In the genomic region with DNA sequence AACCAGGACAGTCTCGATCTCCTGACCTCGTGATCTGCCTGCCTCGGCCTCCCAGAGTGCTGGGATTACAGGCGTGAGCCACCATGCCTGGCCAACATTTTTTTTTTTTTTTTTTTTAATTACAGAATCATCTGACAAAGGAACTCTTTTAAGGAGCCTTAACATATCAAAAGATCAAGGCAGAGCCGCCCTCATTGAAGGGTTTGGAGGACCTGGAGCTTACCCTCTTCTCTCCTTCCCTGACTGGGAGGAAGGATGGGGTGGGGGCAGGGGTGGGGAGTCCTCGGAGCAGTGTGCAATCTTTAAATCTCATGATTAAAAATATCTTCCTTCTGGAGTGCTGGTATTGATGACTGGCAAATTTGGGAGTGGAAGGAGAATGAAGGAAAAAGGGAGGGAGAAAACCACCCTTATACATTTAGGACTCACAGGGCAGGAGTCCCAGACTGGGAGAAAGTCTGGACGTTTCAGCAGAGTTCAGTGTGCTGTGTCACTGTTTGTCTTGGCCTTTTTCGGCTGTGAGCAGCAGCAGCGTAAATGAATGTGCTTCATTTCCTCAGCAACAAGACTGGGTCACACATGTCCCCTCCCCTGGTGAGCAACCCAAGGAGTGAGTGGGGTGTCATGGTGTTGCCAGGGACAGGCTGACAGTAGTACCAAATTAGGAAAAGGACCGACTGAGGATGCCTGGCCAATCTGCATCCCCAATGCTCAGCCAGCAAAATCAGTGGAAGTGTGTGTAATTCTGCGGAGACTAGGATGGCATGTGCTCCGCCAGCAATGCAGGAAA, we compare ENCODE assay signal across 13 cellular contexts.
A peak's percentile ranks its signal among the peaks of the same experiment; 100 is the strongest.
DNase-seq lines count a peak whose midpoint lies in the region; FAIRE-seq and TF ChIP-seq lines count a peak whose summit lies in the region.
"Had no signal": no experiment of that assay in that cellular context is flagged by ENCODE, and none has a peak within 500 bp of the region (broad histone marks: within the 10 kb centered on the region; RNA-seq: fewer than 3 reads in every experiment).

No MANE protein-coding gene starts in this region.

- H3K27me3 ChIP-seq in astrocyte (ENCODE audit: insufficient read depth, low read length) (no peaks in the 10 kb centered on the region), right atrium auricular region (no peaks in the 10 kb centered on the region), stomach smooth muscle (ENCODE audit: control insufficient read depth in 1 of 2, insufficient read depth in 2 of 2, low read length in 2 of 2) (no peaks in the 10 kb centered on the region), endodermal cell (ENCODE audit: control insufficient read depth, insufficient read depth, low read length, poor library complexity, severe bottlenecking) (no peaks in the 10 kb centered on the region)

- no peak overlapping the region for H3K27ac Mint-ChIP-seq in astrocyte (ENCODE audit: unreplicated experiment)
- no peak overlapping the region for H3K27ac Mint-ChIP-seq in endodermal cell
- H3K27ac Mint-ChIP-seq: activated CD4-positive, alpha-beta T cell treated with anti-CD3 and anti-CD28 coated beads for 36 hours; activated T-helper 1 cell treated with anti-CD3 and anti-CD28 coated beads, Interleukin-12 subunit alpha, Interleukin-12 subunit beta, Interleukin-2, Interleukin-4 antibody, amounts not matched to agents 30 ng/mL and 10 ng/mL and 1 ng/mL, durations not matched to agents 14 hours and 24 hours and 36 hours; memory B cell had no signal

- H3K4me3 ChIP-seq in astrocyte (ENCODE audit: insufficient read depth, low read depth, low read length) (no peak overlapping the region), right atrium auricular region (no peak overlapping the region), stomach smooth muscle (ENCODE audit: low read length in 2 of 2) (peak overlapping the region in 1 of 2 donors; percentile 47), endodermal cell (ENCODE audit: low read length) (no peak overlapping the region)

- H3K4me1 Mint-ChIP-seq in astrocyte (ENCODE audit: low read depth, unreplicated experiment) (peaks cover 16% of the 10 kb centered on the region), endodermal cell (peaks cover 11% of the 10 kb centered on the region)
- H3K4me1 Mint-ChIP-seq: activated CD4-positive, alpha-beta T cell treated with anti-CD3 and anti-CD28 coated beads for 36 hours; memory B cell had no signal

- H4K20me1 ChIP-seq in astrocyte (ENCODE audit: insufficient read depth, low read length), result no peaks in the 10 kb centered on the region

- TF ChIP-seq CTCF in astrocyte (IDR thresholded peaks at IDR 0.05; ENCODE audit: insufficient read depth, low read depth, low read length) (no peak), right atrium auricular region (IDR thresholded peaks at IDR 0.05) (no peak), endodermal cell (conservative IDR thresholded peaks at IDR 0.05) (no peak)

- H3K36me3 Mint-ChIP-seq in astrocyte (ENCODE audit: low read depth, unreplicated experiment) (no peaks in the 10 kb centered on the region), endodermal cell (ENCODE audit: low read depth) (no peaks in the 10 kb centered on the region)
- H3K36me3 Mint-ChIP-seq: memory B cell had no signal

- H3K4me1 ChIP-seq in astrocyte (ENCODE audit: insufficient read depth, low read length), result peaks cover 16% of the 10 kb centered on the region
- no peaks in the 10 kb centered on the region for H3K4me1 ChIP-seq in right atrium auricular region
- peaks cover 19% of the 10 kb centered on the region for H3K4me1 ChIP-seq in stomach smooth muscle (ENCODE audit: control insufficient read depth, insufficient read depth, low read length)
- H3K4me1 ChIP-seq in endodermal cell (ENCODE audit: control insufficient read depth, insufficient read depth, low read length), result no peaks in the 10 kb centered on the region

- H3K27me3 Mint-ChIP-seq in astrocyte (ENCODE audit: low read depth, unreplicated experiment) (peaks cover 3% of the 10 kb centered on the region), endodermal cell (ENCODE audit: insufficient read depth) (no peaks in the 10 kb centered on the region)
- H3K27me3 Mint-ChIP-seq: activated CD4-positive, alpha-beta T cell treated with anti-CD3 and anti-CD28 coated beads for 36 hours; memory B cell had no signal

- peak overlapping the region; percentile 84 for H2AFZ ChIP-seq in astrocyte (ENCODE audit: low read depth, low read length)

- H3K9ac ChIP-seq in astrocyte (ENCODE audit: low read length) (peak overlapping the region; percentile 49), stomach smooth muscle (ENCODE audit: low read length in 2 of 2) (peak overlapping the region; percentile 51 to 65), endodermal cell (ENCODE audit: extremely low read depth, low read length, poor library complexity, severe bottlenecking) (no peak overlapping the region)

- 84 to 93% methylated on average over 3 to 11 of the region's 12 CpGs for WGBS in endodermal cell (ENCODE audit: insufficient coverage in 1 of 2, insufficient read length in 1 of 2), 2 experiments

- H3K9me3 ChIP-seq in astrocyte (ENCODE audit: insufficient read depth, low read depth, low read length) (no peaks in the 10 kb centered on the region), right atrium auricular region (no peaks in the 10 kb centered on the region), stomach smooth muscle (ENCODE audit: control insufficient read depth in 2 of 2, low read length in 2 of 2) (no peaks in the 10 kb centered on the region), endodermal cell (ENCODE audit: control insufficient read depth, low read length) (no peaks in the 10 kb centered on the region)

- DNase-seq in ELF-1 (ENCODE audit: low read depth, low spot score), result peak; percentile 23
- peak; percentile 90 for DNase-seq in astrocyte (ENCODE audit: low read depth)
- peak; percentile 84 for DNase-seq in right atrium auricular region (ENCODE audit: low spot score)
- DNase-seq in OCI-M1 (lab: John Stamatoyannopoulos, UW), result no peak
- no peak for DNase-seq in endodermal cell
- no peak for DNase-seq in activated effector memory CD4-positive, alpha-beta T cell treated with Interleukin-2 at 50 U/mL for 16 hours
- no peak for DNase-seq in activated CD4-positive, CD25-positive, alpha-beta regulatory T cell (lab: John Stamatoyannopoulos, UW)
- DNase-seq: activated CD4-positive, alpha-beta T cell treated with anti-CD3 and anti-CD28 coated beads for 36 hours; cerebellar nuclear complex; NCI-H748 treated with DMSO at 0.1 percent for 48 hours had no signal

- peak; percentile 79 for FAIRE-seq in astrocyte (lab: Jason Lieb, UNC)

- H3K9me3 Mint-ChIP-seq in astrocyte (ENCODE audit: unreplicated experiment) (peaks cover 2% of the 10 kb centered on the region), endodermal cell (no peaks in the 10 kb centered on the region)

- no peaks in the 10 kb centered on the region for H3K36me3 ChIP-seq in astrocyte (ENCODE audit: insufficient read depth, low read length)
- H3K36me3 ChIP-seq in right atrium auricular region, result no peaks in the 10 kb centered on the region
- H3K36me3 ChIP-seq in stomach smooth muscle (ENCODE audit: control insufficient read depth in 2 of 2, insufficient read depth in 2 of 2, low read length in 2 of 2), result no peaks in the 10 kb centered on the region
- H3K36me3 ChIP-seq in endodermal cell (ENCODE audit: control insufficient read depth, insufficient read depth, low read length), result no peaks in the 10 kb centered on the region

- peak overlapping the region; percentile 61 for H3K27ac ChIP-seq in astrocyte (ENCODE audit: low read depth, low read length)
- peak overlapping the region; percentile 35 to 36 for H3K27ac ChIP-seq in right atrium auricular region
- peak overlapping the region; percentile 92 for H3K27ac ChIP-seq in stomach smooth muscle (ENCODE audit: low read length)
- no peak overlapping the region for H3K27ac ChIP-seq in endodermal cell (ENCODE audit: low read depth, low read length)

- no peaks in the 10 kb centered on the region for H3K79me2 ChIP-seq in astrocyte (ENCODE audit: insufficient read depth, low read length)

- H3K4me2 ChIP-seq in astrocyte (ENCODE audit: low read length), result peak overlapping the region; percentile 66

- H3K4me3 Mint-ChIP-seq in astrocyte (ENCODE audit: unreplicated experiment) (no peak overlapping the region), endodermal cell (no peak overlapping the region)
- H3K4me3 Mint-ChIP-seq: activated CD4-positive, alpha-beta T cell treated with anti-CD3 and anti-CD28 coated beads for 36 hours; activated T-helper 1 cell treated with anti-CD3 and anti-CD28 coated beads, Interleukin-12 subunit alpha, Interleukin-12 subunit beta, Interleukin-2, Interleukin-4 antibody, amounts not matched to agents 30 ng/mL and 10 ng/mL and 1 ng/mL, durations not matched to agents 14 hours and 24 hours and 36 hours; memory B cell had no signal

Comparison
In these comparisons a context has a peak if more than half of its experiments do, and no peak if none do; other contexts are left out.
1. DNase-seq: peak in ELF-1 (single experiment), astrocyte (single experiment) and right atrium auricular region (single experiment); none in OCI-M1 (single experiment), endodermal cell (single experiment), activated effector memory CD4-positive, alpha-beta T cell treated with Interleukin-2 at 50 U/mL for 16 hours (single experiment) and activated CD4-positive, CD25-positive, alpha-beta regulatory T cell (0 of 4).